ENCODE assay signal across 8 cellular contexts in genomic region chr16:66552288-66553143, GRCh38. TPM values are rescaled to one million over a fixed set of nuclear protein-coding genes. Genes with fewer than 3 reads are reported as not detected.
A peak's percentile ranks its signal among the peaks of the same experiment; 100 is the strongest.
DNase-seq lines count a peak whose midpoint lies in the region; ATAC-seq and TF ChIP-seq lines count a peak whose summit lies in the region.

TSS of gene CKLF (plus strand) at chr16:66552576. CDS start at chr16:66552716, 140 bp downstream.

- H3K27ac ChIP-seq in mammary epithelial cell (ENCODE audit: insufficient read depth, low read depth, low read length) = peak within 1 kb of the TSS; percentile 13
- H3K27ac ChIP-seq in smooth muscle cell (ENCODE audit: low read depth) = peak within 1 kb of the TSS; percentile 74

- BruUV-seq in mammary epithelial cell (replicated peaks; lab: Mats Ljungman, UMichigan) = TSS peak; percentile 34

- H3K4me1 ChIP-seq in mammary epithelial cell (ENCODE audit: insufficient read depth, low read length) = peaks cover 32% of the 10 kb centered on the region
- peaks cover 20% of the 10 kb centered on the region for H3K4me1 ChIP-seq in smooth muscle cell (ENCODE audit: low read depth)

- H3F3A ChIP-seq in smooth muscle cell (ENCODE audit: low read depth) = peaks cover 9% of the 10 kb centered on the region

- H3K36me3 ChIP-seq in mammary epithelial cell (ENCODE audit: insufficient read depth, low read length) = no peaks in the 10 kb centered on the region
- H3K36me3 ChIP-seq in smooth muscle cell (ENCODE audit: low read depth) = no peaks in the 10 kb centered on the region

- H3K9me3 ChIP-seq in mammary epithelial cell (replicated peaks; ENCODE audit: insufficient read depth, low read length) (no peaks in the 10 kb centered on the region), smooth muscle cell (replicated peaks; ENCODE audit: low read depth) (no peaks in the 10 kb centered on the region)

- CTCF ChIA-PET in WTC11 (lab: Charles Lee) = interaction anchor here (0.5 to 1.7 kb wide), 10 partner anchors 10 to 454 kb away, joined by 3 to 10 read pairs (median 3); partner anchors contain the start of gene CMTM2
- CTCF ChIA-PET in mammary epithelial cell (lab: Charles Lee; ENCODE audit: low non-redundant PET) = interaction anchor here (0.6 kb wide), 1 partner anchor 144 kb away, joined by 5 read pairs; no protein-coding TSS in a partner anchor

- TF ChIP-seq CTCF in WTC11 (IDR thresholded peaks at IDR 0.05) (no peak), mammary epithelial cell (conservative IDR thresholded peaks at IDR 0.05 in 1 of 2, IDR thresholded peaks at IDR 0.05 in 1 of 2; ENCODE audit: extremely low read depth in 1 of 2, insufficient read depth in 1 of 2, low read depth in 1 of 2, low read length in 2 of 2) (no peak), smooth muscle cell (IDR thresholded peaks at IDR 0.05; ENCODE audit: borderline replicate concordance, insufficient read depth, poor library complexity, severe bottlenecking) (no peak)

- H3K27me3 ChIP-seq in mammary epithelial cell (ENCODE audit: insufficient read depth, low read length) (no peaks in the 10 kb centered on the region), smooth muscle cell (ENCODE audit: low read depth) (no peaks in the 10 kb centered on the region)

- H2AFZ ChIP-seq in mammary epithelial cell (ENCODE audit: low read depth, low read length) = peak within 1 kb of the TSS; percentile 99
- peak within 1 kb of the TSS; percentile 98 for H2AFZ ChIP-seq in smooth muscle cell (ENCODE audit: low read depth)

- H3K4me1 Mint-ChIP-seq in WTC11 = peaks cover 35% of the 10 kb centered on the region
- peaks cover 81 to 90% of the 10 kb centered on the region in 2 donors for H3K4me1 Mint-ChIP-seq in immature natural killer cell

- peak; percentile 93 for DNase-seq in ACHN
- peak; percentile 75 for DNase-seq in NCI-H226
- DNase-seq in WTC11 (ENCODE audit: low spot score) = peak; percentile 85
- peak; percentile 84 for DNase-seq in mammary epithelial cell
- DNase-seq in immature natural killer cell = peak; percentile 94 to 96 (median 95)
- DNase-seq in smooth muscle cell (lab: John Stamatoyannopoulos, UW; ENCODE audit: unreplicated experiment) = peak; percentile 72

- peak within 1 kb of the TSS; percentile 68 for H3K4me3 Mint-ChIP-seq in WTC11
- peak within 1 kb of the TSS; percentile 95 to 97 (median 96) for H3K4me3 Mint-ChIP-seq in immature natural killer cell

- H3K27ac Mint-ChIP-seq in WTC11 = no peak within 1 kb of the TSS
- peak within 1 kb of the TSS; percentile 91 to 97 (median 94) for H3K27ac Mint-ChIP-seq in immature natural killer cell

- peaks cover 36% of the 10 kb centered on the region for H3K79me2 ChIP-seq in mammary epithelial cell (ENCODE audit: insufficient read depth, low read length)
- H3K79me2 ChIP-seq in smooth muscle cell (ENCODE audit: low read depth) = peaks cover 28% of the 10 kb centered on the region

- H3K36me3 Mint-ChIP-seq in WTC11 (peaks cover 4% of the 10 kb centered on the region), immature natural killer cell (peaks cover 0 to 11% (median 2%) of the 10 kb centered on the region in 3 donors)

- dilution Hi-C loops in mammary epithelial cell (cut with HindIII; ENCODE audit: low sequenced_read_pairs) = no loop called here

- H3K27me3 Mint-ChIP-seq in WTC11 (ENCODE audit: low read depth) (peaks cover 36% of the 10 kb centered on the region), immature natural killer cell (ENCODE audit: low read depth in 3 of 3) (peaks cover 11 to 26% (median 14%) of the 10 kb centered on the region in 3 donors)

- in situ Hi-C loops in ACHN (cut with HindIII; ENCODE audit: low pct_ligation_motif_present, low pct_unique_long_range_greater_than_20kb, low sequenced_read_pairs) (no loop called here), mammary epithelial cell (cut with MboI; ENCODE audit: low sequenced_read_pairs in 2 of 2) (no loop called here)

- ATAC-seq in GM18909 (IDR thresholded peaks at IDR 0.05; ENCODE audit: poor library complexity, unreplicated experiment) = peak; percentile 76
- peak; percentile 70 for ATAC-seq in HG03139 (IDR thresholded peaks at IDR 0.05; ENCODE audit: unreplicated experiment)
- ATAC-seq in WTC11 = peak; percentile 47

- H3K9ac ChIP-seq in mammary epithelial cell (ENCODE audit: insufficient read depth, low read length) = no peak within 1 kb of the TSS
- H3K9ac ChIP-seq in smooth muscle cell (ENCODE audit: low read depth) = peak within 1 kb of the TSS; percentile 74

- H3K4me3 ChIP-seq in mammary epithelial cell (replicated peaks in 1 of 3; ENCODE audit: insufficient read depth in 1 of 3, low read depth in 2 of 3, low read length in 3 of 3) (peak within 1 kb of the TSS; percentile 53 to 61 (median 59)), smooth muscle cell (peak within 1 kb of the TSS; percentile 74)

- H4K20me1 ChIP-seq in mammary epithelial cell (ENCODE audit: insufficient read depth, low read length) = no peaks in the 10 kb centered on the region
- H4K20me1 ChIP-seq in smooth muscle cell (ENCODE audit: low read depth) = no peaks in the 10 kb centered on the region

- H3K4me2 ChIP-seq in mammary epithelial cell (ENCODE audit: insufficient read depth, low read depth, low read length) (peak within 1 kb of the TSS; percentile 94), smooth muscle cell (peak within 1 kb of the TSS; percentile 95)

- POLR2A ChIA-PET in WTC11 (lab: Charles Lee) = interaction anchor here (0.7 to 1.9 kb wide), 2 partner anchors 27 to 29 kb away, joined by 3 to 5 read pairs; partner anchors contain the start of gene CMTM2

- WGBS in mammary epithelial cell (ENCODE audit: low coverage, missing lambda C conversion rate) = 9% methylated on average over 44 of the region's 63 CpGs
- 27% methylated on average over 62 of the region's 63 CpGs for WGBS in smooth muscle cell (ENCODE audit: low lambda C conversion rate)

- intact Hi-C loops in mammary epithelial cell (cut with micrococcal nuclease) = loop anchor here (2.0 kb wide), 1 partner anchor 44 kb away; no protein-coding TSS in a partner anchor

- H3K9me3 Mint-ChIP-seq in WTC11 (peaks cover 3% of the 10 kb centered on the region; the same call in 1 of the 2 replicates), immature natural killer cell (no peaks in the 10 kb centered on the region)

TF ChIP-seq in WTC11, 78 proteins besides CTCF, POLR2A, EP300 and RAD21 (continues in another document):
- TF ChIP-seq ZNF121 (CRISPR knock-in tag; IDR thresholded peaks at IDR 0.05) = no peak
- TF ChIP-seq CBFB (CRISPR knock-in tag; IDR thresholded peaks at IDR 0.05; ENCODE audit: low read depth) = peak; percentile 87; the same call in 1 of the 2 replicates
- peak; percentile 87; the same call in 1 of the 2 replicates for TF ChIP-seq NR3C1 (CRISPR knock-in tag; conservative IDR thresholded peaks at IDR 0.05; ENCODE audit: low read depth)
- TF ChIP-seq IRF1 (CRISPR knock-in tag; IDR thresholded peaks at IDR 0.05) = peak; percentile 94
- TF ChIP-seq ZSCAN18 (CRISPR knock-in tag; IDR thresholded peaks at IDR 0.05) = no peak
- no peak for TF ChIP-seq EMX1 (CRISPR knock-in tag; IDR thresholded peaks at IDR 0.05)
- TF ChIP-seq ETV6 (CRISPR knock-in tag; IDR thresholded peaks at IDR 0.05) = peak; percentile 98
- TF ChIP-seq ZNF263 (CRISPR knock-in tag; IDR thresholded peaks at IDR 0.05; ENCODE audit: low read depth) = peak; percentile 83
- TF ChIP-seq ATF6 (CRISPR knock-in tag; IDR thresholded peaks at IDR 0.05) = no peak
- no peak; the same call in 1 of the 2 replicates for TF ChIP-seq ZNF416 (CRISPR knock-in tag; IDR thresholded peaks at IDR 0.05)

RNA-seq across cellular contexts. Expression of gene CKLF, which starts in this region (rescaled TPM):
- 21.0 to 23.9 TPM (median 23.8 TPM) in 3 replicates for total RNA-seq in WTC11 (2021)
- total RNA-seq in mammary epithelial cell = 10 to 100 TPM; 26.8 to 46.6 TPM
- polyA plus RNA-seq in mammary epithelial cell = 108 TPM
- polyA minus RNA-seq in mammary epithelial cell = 17.3 TPM
- 100 to 1,000 TPM; 226 to 318 (median 229) TPM for polyA plus RNA-seq in immature natural killer cell
- 49.4 and 78.1 TPM in 2 replicates for total RNA-seq in smooth muscle cell
- 61.5 and 68.4 TPM in 2 replicates for polyA plus RNA-seq in smooth muscle cell

Comparison
In these comparisons a context has a peak if more than half of its experiments do, and no peak if none do; other contexts are left out.
1. Peak in every context shown above with its lines: DNase-seq, ATAC-seq, H3K4me3 ChIP-seq and H3K27ac ChIP-seq.